In the genomic region with DNA sequence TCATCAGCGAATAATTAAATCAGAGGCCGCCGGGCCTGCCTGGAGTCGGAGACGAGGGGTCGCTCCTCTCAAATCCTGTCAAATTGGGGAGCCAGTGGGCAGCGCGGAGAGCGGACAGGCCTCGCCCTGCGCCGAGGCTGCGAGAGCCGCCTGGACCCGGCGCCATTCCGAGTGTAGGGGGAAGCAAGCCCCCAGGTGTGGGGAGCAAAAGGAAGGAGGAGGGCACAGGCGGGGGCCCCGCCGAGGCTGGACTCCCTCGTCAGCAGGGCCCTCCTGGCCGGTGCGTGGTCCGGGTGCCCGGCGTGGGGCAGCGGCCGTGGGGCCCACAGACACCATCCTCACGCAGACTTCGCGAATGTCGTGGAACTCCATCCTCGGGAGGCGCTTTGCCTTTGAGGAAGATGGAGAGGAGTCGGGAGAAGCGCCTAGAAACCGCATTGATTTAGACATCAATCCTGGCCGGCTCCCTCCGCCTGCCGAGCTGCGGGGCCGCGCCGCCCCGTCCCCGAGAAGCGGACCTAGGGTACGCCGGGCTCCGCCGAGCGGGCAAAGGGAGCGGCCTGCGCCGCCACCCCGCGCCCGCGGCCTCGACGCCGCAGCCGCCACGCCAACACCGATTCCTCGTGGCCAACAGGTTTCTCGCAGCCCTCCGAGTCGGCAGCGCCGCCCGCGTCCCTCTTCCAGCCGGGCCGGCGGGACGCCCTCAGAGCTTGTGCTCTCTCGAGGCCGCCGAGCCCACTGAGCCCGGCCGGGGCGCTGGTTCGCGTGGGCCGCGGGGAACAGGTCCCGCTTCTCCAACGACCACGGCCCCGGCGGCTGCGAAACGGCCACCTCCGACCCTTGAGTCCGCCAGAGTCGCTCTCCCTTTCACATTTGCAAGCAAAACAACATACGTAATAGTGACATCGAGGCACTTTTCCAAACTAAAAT, we compare ENCODE assay signal across 1 cellular context.
TF ChIP-seq lines count a peak whose summit lies in the region.

No MANE protein-coding gene starts in this region.

TF ChIP-seq in IMR-90, 13 proteins besides CTCF, POLR2A, EP300 and RAD21 (continued from another document):
- TF ChIP-seq, protein P1, sequence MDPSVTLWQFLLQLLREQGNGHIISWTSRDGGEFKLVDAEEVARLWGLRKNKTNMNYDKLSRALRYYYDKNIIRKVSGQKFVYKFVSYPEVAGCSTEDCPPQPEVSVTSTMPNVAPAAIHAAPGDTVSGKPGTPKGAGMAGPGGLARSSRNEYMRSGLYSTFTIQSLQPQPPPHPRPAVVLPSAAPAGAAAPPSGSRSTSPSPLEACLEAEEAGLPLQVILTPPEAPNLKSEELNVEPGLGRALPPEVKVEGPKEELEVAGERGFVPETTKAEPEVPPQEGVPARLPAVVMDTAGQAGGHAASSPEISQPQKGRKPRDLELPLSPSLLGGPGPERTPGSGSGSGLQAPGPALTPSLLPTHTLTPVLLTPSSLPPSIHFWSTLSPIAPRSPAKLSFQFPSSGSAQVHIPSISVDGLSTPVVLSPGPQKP (IDR thresholded peaks at IDR 0.05; ENCODE audit: borderline replicate concordance, low read depth, low read length): no peak
- TF ChIP-seq, protein P2, sequence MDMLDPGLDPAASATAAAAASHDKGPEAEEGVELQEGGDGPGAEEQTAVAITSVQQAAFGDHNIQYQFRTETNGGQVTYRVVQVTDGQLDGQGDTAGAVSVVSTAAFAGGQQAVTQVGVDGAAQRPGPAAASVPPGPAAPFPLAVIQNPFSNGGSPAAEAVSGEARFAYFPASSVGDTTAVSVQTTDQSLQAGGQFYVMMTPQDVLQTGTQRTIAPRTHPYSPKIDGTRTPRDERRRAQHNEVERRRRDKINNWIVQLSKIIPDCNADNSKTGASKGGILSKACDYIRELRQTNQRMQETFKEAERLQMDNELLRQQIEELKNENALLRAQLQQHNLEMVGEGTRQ (IDR thresholded peaks at IDR 0.05; ENCODE audit: low read depth, low read length): no peak
- no peak for TF ChIP-seq BHLHE40 (IDR thresholded peaks at IDR 0.05; ENCODE audit: low read depth, low read length)
- no peak for TF ChIP-seq MAFK (IDR thresholded peaks at IDR 0.05; ENCODE audit: low read depth, low read length)
- no peak for TF ChIP-seq NFE2L2 (IDR thresholded peaks at IDR 0.05; ENCODE audit: low read depth, low read length)
- no peak for TF ChIP-seq FOS (IDR thresholded peaks at IDR 0.05; ENCODE audit: low read depth, low read length)
- no peak for TF ChIP-seq CHD1 (IDR thresholded peaks at IDR 0.05; ENCODE audit: low read depth, low read length)
